Comparison of ENCODE assay signal across 2 cellular contexts in the genomic region with DNA sequence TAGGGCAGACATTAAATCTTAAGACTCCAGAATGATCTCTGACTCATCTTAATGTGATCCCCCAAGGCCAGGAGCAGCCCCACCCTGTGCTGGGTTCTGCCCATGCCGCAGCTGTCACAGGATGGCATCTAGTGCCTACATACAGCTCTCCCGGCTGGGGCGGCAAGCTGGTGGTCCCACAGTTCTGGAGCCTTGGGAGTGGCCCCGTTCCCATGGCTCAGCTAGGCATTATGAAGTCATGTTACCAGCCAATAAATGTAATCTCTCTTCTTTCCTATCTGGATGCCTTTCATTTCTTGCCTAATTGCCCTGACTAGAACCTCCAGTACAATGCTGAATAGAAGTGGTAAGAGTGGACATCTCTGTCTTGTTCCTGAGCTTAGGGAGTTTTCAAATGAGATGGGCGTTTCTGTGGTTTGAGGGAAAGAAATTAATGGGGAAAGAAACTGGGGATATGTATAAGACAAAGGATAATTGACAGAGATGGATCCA.
TF ChIP-seq lines count a peak whose summit lies in the region.

No MANE protein-coding gene starts in this region.

TF ChIP-seq in HEK293, 187 proteins besides CTCF, POLR2A, EP300 and RAD21 (continued from another document and continues in another):
- TF ChIP-seq REST (tag by site-specific recombination; IDR thresholded peaks at IDR 0.05) = no peak
- peak; percentile 27; the same call in 1 of the 2 replicates for TF ChIP-seq GLIS1 (tag by site-specific recombination; IDR thresholded peaks at IDR 0.05)
- TF ChIP-seq ZNF610 (tag by site-specific recombination; IDR thresholded peaks at IDR 0.05; ENCODE audit: borderline replicate concordance) = no peak
- TF ChIP-seq ZNF2 (tag by site-specific recombination; IDR thresholded peaks at IDR 0.05) = no peak
- TF ChIP-seq ZNF311 (tag by site-specific recombination; IDR thresholded peaks at IDR 0.05; ENCODE audit: borderline replicate concordance) = no peak
- no peak for TF ChIP-seq ZNF302 (tag by site-specific recombination; IDR thresholded peaks at IDR 0.05; ENCODE audit: low read depth)
- no peak for TF ChIP-seq ZNF677 (tag by site-specific recombination; IDR thresholded peaks at IDR 0.05)
- TF ChIP-seq ZNF16 (tag by site-specific recombination; IDR thresholded peaks at IDR 0.05; ENCODE audit: low read depth) = no peak
- no peak for TF ChIP-seq ZNF37A (tag by site-specific recombination; IDR thresholded peaks at IDR 0.05)
- no peak for TF ChIP-seq SCRT2 (tag by site-specific recombination; IDR thresholded peaks at IDR 0.05)
- no peak for TF ChIP-seq ZNF561 (tag by site-specific recombination; IDR thresholded peaks at IDR 0.05; ENCODE audit: borderline replicate concordance)
- TF ChIP-seq ZIC2 (tag by site-specific recombination; IDR thresholded peaks at IDR 0.05) = no peak
- no peak for TF ChIP-seq ELK4 (IDR thresholded peaks at IDR 0.05; ENCODE audit: borderline replicate concordance, low read depth, low read length)
- peak; percentile 72 for TF ChIP-seq HIC1 (tag by site-specific recombination; IDR thresholded peaks at IDR 0.05)
- TF ChIP-seq INSM2 (tag by site-specific recombination; IDR thresholded peaks at IDR 0.05) = no peak
- TF ChIP-seq, protein P1, sequence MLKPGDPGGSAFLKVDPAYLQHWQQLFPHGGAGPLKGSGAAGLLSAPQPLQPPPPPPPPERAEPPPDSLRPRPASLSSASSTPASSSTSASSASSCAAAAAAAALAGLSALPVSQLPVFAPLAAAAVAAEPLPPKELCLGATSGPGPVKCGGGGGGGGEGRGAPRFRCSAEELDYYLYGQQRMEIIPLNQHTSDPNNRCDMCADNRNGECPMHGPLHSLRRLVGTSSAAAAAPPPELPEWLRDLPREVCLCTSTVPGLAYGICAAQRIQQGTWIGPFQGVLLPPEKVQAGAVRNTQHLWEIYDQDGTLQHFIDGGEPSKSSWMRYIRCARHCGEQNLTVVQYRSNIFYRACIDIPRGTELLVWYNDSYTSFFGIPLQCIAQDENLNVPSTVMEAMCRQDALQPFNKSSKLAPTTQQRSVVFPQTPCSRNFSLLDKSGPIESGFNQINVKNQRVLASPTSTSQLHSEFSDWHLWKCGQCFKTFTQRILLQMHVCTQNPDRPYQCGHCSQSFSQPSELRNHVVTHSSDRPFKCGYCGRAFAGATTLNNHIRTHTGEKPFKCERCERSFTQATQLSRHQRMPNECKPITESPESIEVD (tag by site-specific recombination; IDR thresholded peaks at IDR 0.05) = no peak
- TF ChIP-seq PRDM1 (tag by site-specific recombination; IDR thresholded peaks at IDR 0.05) = no peak

TF ChIP-seq in GM12878, 131 proteins besides CTCF, POLR2A, EP300 and RAD21 (continued from another document):
- TF ChIP-seq BCL3 (IDR thresholded peaks at IDR 0.05; ENCODE audit: borderline replicate concordance, insufficient read depth, low read depth, low read length, poor library complexity, severe bottlenecking) = peak; percentile 40
